In the genomic region with DNA sequence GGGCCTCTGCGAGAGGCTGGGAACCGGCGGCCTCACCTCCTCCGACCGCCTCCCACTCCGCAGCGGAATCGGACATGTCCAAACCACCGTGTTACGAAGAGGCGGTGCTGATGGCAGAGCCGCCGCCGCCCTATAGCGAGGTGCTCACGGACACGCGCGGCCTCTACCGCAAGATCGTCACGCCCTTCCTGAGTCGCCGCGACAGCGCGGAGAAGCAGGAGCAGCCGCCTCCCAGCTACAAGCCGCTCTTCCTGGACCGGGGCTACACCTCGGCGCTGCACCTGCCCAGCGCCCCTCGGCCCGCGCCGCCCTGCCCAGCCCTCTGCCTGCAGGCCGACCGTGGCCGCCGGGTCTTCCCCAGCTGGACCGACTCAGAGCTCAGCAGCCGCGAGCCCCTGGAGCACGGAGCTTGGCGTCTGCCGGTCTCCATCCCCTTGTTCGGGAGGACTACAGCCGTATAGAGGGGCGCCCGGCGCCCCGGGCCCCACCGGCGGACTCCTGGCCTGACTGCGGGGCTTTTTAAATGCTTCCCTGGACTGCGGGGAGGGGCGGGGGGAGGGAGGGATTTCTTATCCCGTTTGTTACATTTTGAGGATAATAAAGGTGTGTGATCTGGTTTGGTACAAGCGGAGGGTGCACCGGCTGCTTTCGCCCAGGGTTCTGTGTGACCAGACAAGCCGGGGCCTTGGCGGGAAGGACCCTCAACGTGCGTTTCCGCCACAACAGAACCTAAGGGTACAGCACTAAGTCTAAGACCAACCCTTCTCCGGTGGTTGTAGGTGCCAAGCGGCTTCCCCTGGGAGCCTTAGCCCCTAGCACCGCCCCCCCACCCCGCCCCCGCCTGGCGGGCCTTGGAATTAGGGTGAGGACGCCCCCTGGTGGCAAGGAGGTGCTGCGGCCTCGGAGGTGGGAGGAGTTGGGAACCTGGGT, we compare ENCODE assay signal across 8 cellular contexts. TPM values are rescaled to one million over a fixed set of nuclear protein-coding genes. Genes with fewer than 3 reads are reported as not detected.
DNase-seq lines count a peak whose midpoint lies in the region; ATAC-seq and TF ChIP-seq lines count a peak whose summit lies in the region.

No MANE protein-coding gene starts in this region.

- no peaks in the 10 kb centered on the region for H3K27me3 ChIP-seq in layer of hippocampus (ENCODE audit: control insufficient read depth, insufficient read depth, low read length)

- peak; percentile 19 for ATAC-seq in GM18868 (IDR thresholded peaks at IDR 0.05; ENCODE audit: unreplicated experiment)
- ATAC-seq in HG03159 (IDR thresholded peaks at IDR 0.05; ENCODE audit: unreplicated experiment), result peak; percentile 19

- no peak for DNase-seq in AG04449 (ENCODE audit: low read depth, low spot score)
- DNase-seq in NCI-H446 (lab: John Stamatoyannopoulos, UW), result peak; percentile 75 to 92
- DNase-seq in activated CD4-positive, alpha-beta T cell treated with anti-CD3 and anti-CD28 coated beads for 1 hour, result peak; percentile 90
- peak; percentile 93 for DNase-seq in cerebellum (ENCODE audit: low spot score)
- peak; percentile 98 to 99 for DNase-seq in stimulated activated CD4-positive, alpha-beta T cell treated with anti-CD3 and anti-CD28 coated beads, Interleukin-1b, Interleukin-23, amount 100 ng/mL, for 4 hours (ENCODE audit: low read depth in 2 of 2)

- POLR2A ChIA-PET in AG04449 (lab: Yijun Ruan, JAX), result interaction anchor here (0.8 to 2.9 kb wide), 13 partner anchors 10 to 89 kb away, joined by 3 to 13 read pairs (median 5); a partner anchor contains a TSS

- H3K27ac ChIP-seq in layer of hippocampus (ENCODE audit: low read depth, low read length), result peak overlapping the region; percentile 52

- CTCF ChIA-PET in AG04449 (lab: Yijun Ruan, JAX), result interaction anchor here (0.7 to 21.1 kb wide), 28 partner anchors 9 to 342 kb away, joined by 3 to 412 read pairs (median 8); a partner anchor contains a TSS

- TF ChIP-seq CTCF in AG04449 (IDR thresholded peaks at IDR 0.05; ENCODE audit: insufficient read depth, low read length, missing control alignments), result peak; percentile 94

- H3K4me3 ChIP-seq in AG04449 (ENCODE audit: low read depth, low read length), result peak overlapping the region; percentile 47

RNA-seq across cellular contexts. Expression of a gene that starts 9.3 kb away (rescaled TPM):
- total RNA-seq in cerebellum, result 5.9 TPM

RNA-seq across cellular contexts. Expression of a gene that starts 17.5 kb away (rescaled TPM):
- total RNA-seq in cerebellum, result 139 TPM

RNA-seq across cellular contexts. Expression of a gene that starts 29.4 kb away (rescaled TPM):
- 16.2 TPM for total RNA-seq in cerebellum

RNA-seq across cellular contexts. Expression of a gene that starts 41.5 kb away (rescaled TPM):
- total RNA-seq in cerebellum, result 10.4 TPM

RNA-seq across cellular contexts. Expression of a gene that starts 46.6 kb away (rescaled TPM):
- 3.3 TPM for total RNA-seq in cerebellum
